Comparison of ENCODE assay signal across 8 cellular contexts in genomic region chr2:202265467-202266277, GRCh38. TPM values are rescaled to one million over a fixed set of nuclear protein-coding genes. Genes with fewer than 3 reads are reported as not detected.
DNase-seq lines count a peak whose midpoint lies in the region; ATAC-seq, FAIRE-seq and TF ChIP-seq lines count a peak whose summit lies in the region.

NOP58 (plus strand) TSS chr2:202265763; CDS start chr2:202265942, 179 bp downstream.

- intact Hi-C loops in HepG2 (cut with micrococcal nuclease; ENCODE audit: unreplicated experiment) = loop anchor here (2.0 kb wide), 1 partner anchor 27 kb away; the partner anchor contains the start of gene SUMO1

- no peaks in the 10 kb centered on the region; a peak in 1 of 5 replicates for H3K27me3 ChIP-seq in HepG2 (ENCODE audit: control insufficient read depth in 1 of 2, insufficient read depth in 2 of 2, low read length in 2 of 2)

- FAIRE-seq in HepG2 (lab: Jason Lieb, UNC) = peak; percentile 84

- peak within 1 kb of the TSS; percentile 95 for H3K4me2 ChIP-seq in HepG2 (ENCODE audit: low read depth, low read length)

- H3K79me2 ChIP-seq in HepG2 (ENCODE audit: insufficient read depth, low read length) = peaks cover 50% of the 10 kb centered on the region

- peaks cover 44% of the 10 kb centered on the region for H4K20me1 ChIP-seq in HepG2 (ENCODE audit: insufficient read depth, low read length)

- CTCF ChIA-PET in HepG2 (lab: Yijun Ruan, JAX; ENCODE audit: low intra/inter-chr PET ratio, low total read pairs) = no interaction called here

- DNase-seq in NCI-H774 (lab: John Stamatoyannopoulos, UW) (peak; percentile 96), dermis microvascular lymphatic vessel endothelial cell (ENCODE audit: low read depth in 2 of 2) (peak; percentile 92 to 96), HepG2 (ENCODE audit: low spot score) (peak; percentile 97)
- peak; percentile 80 to 87 for DNase-seq in activated CD4-positive, alpha-beta T cell treated with anti-CD3 and anti-CD28 coated beads, Interleukin-2, amount 50 U/mL, for 4 hours
- DNase-seq in stimulated activated CD4-positive, alpha-beta T cell treated with anti-CD3 and anti-CD28 coated beads, Interleukin-4, amount 100 ng/mL, for 1 hour = peak; percentile 82

- under 1% methylated on average over 54 of the region's 54 CpGs for WGBS in HepG2 (ENCODE audit: low lambda C conversion rate)

- peaks cover 3 to 6% of the 10 kb centered on the region in 2 experiments; a peak in 2 of 5 replicates for H3K36me3 ChIP-seq in HepG2 (replicated peaks in 1 of 2; ENCODE audit: control insufficient read depth in 1 of 2, insufficient read depth in 2 of 2, low read length in 2 of 2)

- TF ChIP-seq EP300 in HepG2 (IDR thresholded peaks at IDR 0.05; ENCODE audit: low read depth in 2 of 2, low read length in 2 of 2) (peak; percentile 42 to 51; a peak in 3 of 4 replicates), HepG2 (CRISPR knock-in tag; IDR thresholded peaks at IDR 0.05; ENCODE audit: borderline replicate concordance) (peak; percentile 55; the same call in 1 of the 2 replicates)

- H3K4me1 ChIP-seq in HepG2 (ENCODE audit: insufficient read depth, low read length) = peaks cover 43% of the 10 kb centered on the region

- TF ChIP-seq POLR2A in HepG2 (IDR thresholded peaks at IDR 0.05; ENCODE audit: insufficient read depth in 1 of 2, low read depth in 2 of 2, low read length in 2 of 2) = peak; percentile 99

- in situ Hi-C loops in HepG2 (cut with HindIII; ENCODE audit: extremely low pct_ligation_motif_present, low pct_unique_long_range_greater_than_20kb) = no loop called here

- POLR2A ChIA-PET in HepG2 (lab: Yijun Ruan, JAX) = interaction anchor here (1.0 to 2.3 kb wide), 6 partner anchors 12 to 485 kb away, joined by 3 to 12 read pairs (median 4); partner anchors contain the start of gene ALS2

- TSS peak; percentile 67 for BruUV-seq in HepG2 (replicated peaks; lab: Mats Ljungman, UMichigan)

- H3K9ac ChIP-seq in HepG2 (ENCODE audit: insufficient read depth, low read depth, low read length) = peak within 1 kb of the TSS; percentile 99

- ATAC-seq in GM19395 (IDR thresholded peaks at IDR 0.05; ENCODE audit: unreplicated experiment) (peak; percentile 87), HG03565 (IDR thresholded peaks at IDR 0.05; ENCODE audit: unreplicated experiment) (peak; percentile 84), HepG2 (peak; percentile 93)

- no peaks in the 10 kb centered on the region for H3K9me3 ChIP-seq in HepG2 (ENCODE audit: low read length)

- 0 out of 2 replicates have a peak, but pooled peaks have one; percentile 24 for TF ChIP-seq RAD21 in HepG2 (CRISPR knock-in tag; IDR thresholded peaks at IDR 0.05)

- no peak within 1 kb of the TSS for H2AFZ ChIP-seq in HepG2 (ENCODE audit: low read length)

- peak within 1 kb of the TSS; percentile 75 to 97 (median 91) for H3K4me3 ChIP-seq in HepG2 (replicated peaks in 1 of 3; ENCODE audit: insufficient read depth in 1 of 3, low read depth in 2 of 3, low read length in 3 of 3)

- TF ChIP-seq CTCF in C4-2B (conservative IDR thresholded peaks at IDR 0.05) (no peak), HepG2 (CRISPR knock-in tag; IDR thresholded peaks at IDR 0.05) (0 out of 2 replicates have a peak, but pooled peaks have one; percentile 5)

- H3K27ac ChIP-seq in C4-2B (peak within 1 kb of the TSS; percentile 91), HepG2 (ENCODE audit: extremely low read length, insufficient read depth, low read length) (peak within 1 kb of the TSS; percentile 93)

TF ChIP-seq in HepG2, 621 proteins besides CTCF, POLR2A, EP300 and RAD21 (continues in another document):
- TF ChIP-seq RBFOX2 (IDR thresholded peaks at IDR 0.05; ENCODE audit: low read depth, low read length) (peak; percentile 92), ZSCAN29 (CRISPR knock-in tag; conservative IDR thresholded peaks at IDR 0.05) (peak; percentile 59), MLLT10 (CRISPR knock-in tag; IDR thresholded peaks at IDR 0.05) (no peak; the same call in 1 of the 2 replicates), FLYWCH1 (CRISPR knock-in tag; IDR thresholded peaks at IDR 0.05) (no peak), ATF2 (CRISPR knock-in tag; IDR thresholded peaks at IDR 0.05) (peak; percentile 91), ZNF143 (CRISPR knock-in tag; IDR thresholded peaks at IDR 0.05) (peak; percentile 96), ZNF768 (CRISPR knock-in tag; IDR thresholded peaks at IDR 0.05) (peak; percentile 72; the same call in 1 of the 2 replicates), ZNF263 (CRISPR knock-in tag; IDR thresholded peaks at IDR 0.05) (peak; percentile 57; the same call in 1 of the 2 replicates), PAF1 (CRISPR knock-in tag; IDR thresholded peaks at IDR 0.05) (no peak), ADNP (CRISPR knock-in tag; IDR thresholded peaks at IDR 0.05) (no peak), AHR (CRISPR knock-in tag; IDR thresholded peaks at IDR 0.05) (peak; percentile 90; the same call in 1 of the 2 replicates), XRCC5 (optimal IDR thresholded peaks at IDR 0.05; ENCODE audit: low read length) (peak; percentile 43), ZNF773 (CRISPR knock-in tag; IDR thresholded peaks at IDR 0.05; ENCODE audit: borderline replicate concordance) (0 out of 2 replicates have a peak, but pooled peaks have one; percentile 51), ASH2L (IDR thresholded peaks at IDR 0.05; ENCODE audit: insufficient read length, low read depth, low read length) (peak; percentile 94), ZNF235 (CRISPR knock-in tag; IDR thresholded peaks at IDR 0.05; ENCODE audit: borderline replicate concordance) (no peak)
- TF ChIP-seq, protein P1, sequence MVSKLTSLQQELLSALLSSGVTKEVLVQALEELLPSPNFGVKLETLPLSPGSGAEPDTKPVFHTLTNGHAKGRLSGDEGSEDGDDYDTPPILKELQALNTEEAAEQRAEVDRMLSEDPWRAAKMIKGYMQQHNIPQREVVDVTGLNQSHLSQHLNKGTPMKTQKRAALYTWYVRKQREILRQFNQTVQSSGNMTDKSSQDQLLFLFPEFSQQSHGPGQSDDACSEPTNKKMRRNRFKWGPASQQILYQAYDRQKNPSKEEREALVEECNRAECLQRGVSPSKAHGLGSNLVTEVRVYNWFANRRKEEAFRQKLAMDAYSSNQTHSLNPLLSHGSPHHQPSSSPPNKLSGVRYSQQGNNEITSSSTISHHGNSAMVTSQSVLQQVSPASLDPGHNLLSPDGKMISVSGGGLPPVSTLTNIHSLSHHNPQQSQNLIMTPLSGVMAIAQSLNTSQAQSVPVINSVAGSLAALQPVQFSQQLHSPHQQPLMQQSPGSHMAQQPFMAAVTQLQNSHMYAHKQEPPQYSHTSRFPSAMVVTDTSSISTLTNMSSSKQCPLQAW (CRISPR knock-in tag; IDR thresholded peaks at IDR 0.05) = peak; percentile 37
- TF ChIP-seq, protein P2, sequence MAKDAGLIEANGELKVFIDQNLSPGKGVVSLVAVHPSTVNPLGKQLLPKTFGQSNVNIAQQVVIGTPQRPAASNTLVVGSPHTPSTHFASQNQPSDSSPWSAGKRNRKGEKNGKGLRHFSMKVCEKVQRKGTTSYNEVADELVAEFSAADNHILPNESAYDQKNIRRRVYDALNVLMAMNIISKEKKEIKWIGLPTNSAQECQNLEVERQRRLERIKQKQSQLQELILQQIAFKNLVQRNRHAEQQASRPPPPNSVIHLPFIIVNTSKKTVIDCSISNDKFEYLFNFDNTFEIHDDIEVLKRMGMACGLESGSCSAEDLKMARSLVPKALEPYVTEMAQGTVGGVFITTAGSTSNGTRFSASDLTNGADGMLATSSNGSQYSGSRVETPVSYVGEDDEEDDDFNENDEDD (CRISPR knock-in tag; IDR thresholded peaks at IDR 0.05; ENCODE audit: borderline replicate concordance) = peak; percentile 99

RNA-seq across cellular contexts. Expression of gene NOP58, which starts in this region (rescaled TPM):
- total RNA-seq in dermis microvascular lymphatic vessel endothelial cell (26.9 and 27.9 TPM in 2 replicates), HepG2 (2016; rRNA removed; fragmentation: Illumina TruSeq; extraction: Trizol) (203 and 220 TPM in 2 replicates)
- 64.2 and 70.2 TPM in 2 replicates for total RNA-seq in HepG2 (2016; cell fraction: cytosol; rRNA removed; fragmentation: Illumina TruSeq; extraction: Trizol; ENCODE audit: low read depth)
- total RNA-seq in HepG2 (2016; cell fraction: insoluble cytoplasmic fraction; rRNA removed; fragmentation: Illumina TruSeq; extraction: Trizol) = 206 and 220 TPM in 2 replicates
- 75.4 and 87.9 TPM in 2 replicates for total RNA-seq in HepG2 (2016; cell fraction: membrane; rRNA removed; fragmentation: Illumina TruSeq; extraction: Trizol)
- 256 and 273 TPM in 2 replicates for total RNA-seq in HepG2 (2016; cell fraction: nucleus; rRNA removed; fragmentation: Illumina TruSeq; extraction: Trizol)
- 57.8 and 74.9 TPM in 2 replicates for polyA plus RNA-seq in HepG2 (2011; rRNA removed)
- 21.6 and 29.8 TPM in 2 replicates for polyA plus RNA-seq in HepG2 (2011; cell fraction: cytosol; rRNA removed)
- polyA plus RNA-seq in HepG2 (2011; cell fraction: nucleus; rRNA removed) = 74.2 and 82.7 TPM in 2 replicates
- 79.2 and 122 TPM in 2 replicates for polyA plus RNA-seq in HepG2 (2012)
- 34.2 and 40.6 TPM in 2 replicates for polyA plus RNA-seq in HepG2 (2016; cell fraction: cytosol; fragmentation: Illumina TruSeq; extraction: Trizol; ENCODE audit: low read depth)
- 214 and 215 TPM in 2 replicates for polyA plus RNA-seq in HepG2 (2016; cell fraction: insoluble cytoplasmic fraction; fragmentation: Illumina TruSeq; extraction: Trizol; ENCODE audit: low read depth)
- polyA plus RNA-seq in HepG2 (2016; cell fraction: membrane; fragmentation: Illumina TruSeq; extraction: Trizol; ENCODE audit: low read depth) = 42.8 and 55.0 TPM in 2 replicates
- polyA plus RNA-seq in HepG2 (2016; cell fraction: nucleus; fragmentation: Illumina TruSeq; extraction: Trizol; ENCODE audit: insufficient read depth, low read depth) = 310 and 337 TPM in 2 replicates
- 61.2 and 104 TPM in 2 replicates for polyA minus RNA-seq in HepG2 (2011; rRNA and poly(A)+ RNA removed; ENCODE audit: low replicate concordance)
- polyA minus RNA-seq in HepG2 (2011; cell fraction: cytosol; rRNA and poly(A)+ RNA removed) = 26.5 and 28.0 TPM in 2 replicates
- polyA minus RNA-seq in HepG2 (2011; cell fraction: nucleus; rRNA and poly(A)+ RNA removed) = 278 and 321 TPM in 2 replicates

Comparison
In these comparisons a context has a peak if more than half of its experiments do, and no peak if none do; other contexts are left out.
1. Peak in every context shown above with its lines: DNase-seq, ATAC-seq, H3K4me3 ChIP-seq and H3K27ac ChIP-seq.